In genomic region chr1:153195216-153195615, GRCh38 we compare ENCODE assay signal across 40 cellular contexts. TPM values are rescaled to one million over a fixed set of nuclear protein-coding genes. Genes with fewer than 3 reads are reported as not detected.
"Had no signal": no experiment of that assay in that cellular context is flagged by ENCODE, and none has a peak within 500 bp of the region (broad histone marks: within the 10 kb centered on the region; RNA-seq: fewer than 3 reads in every experiment).

No MANE protein-coding gene starts in this region.

- H3K4me1 ChIP-seq: adrenal gland, ascending aorta, body of pancreas, breast epithelium had no signal

- H3K36me3 ChIP-seq: adrenal gland, ascending aorta, brain microvascular endothelial cell, breast epithelium, cardiac muscle cell had no signal

- H3K27ac ChIP-seq: adrenal gland, ascending aorta, body of pancreas, brain microvascular endothelial cell, breast epithelium, cardiac muscle cell had no signal

- H3K9me3 ChIP-seq: adrenal gland, ascending aorta, body of pancreas, breast epithelium had no signal

- ATAC-seq: activated naive CD4-positive, alpha-beta T cell treated with anti-CD3 and anti-CD28 coated beads, Interleukin-2, amount 50 U/mL, for 72 hours; activated naive CD8-positive, alpha-beta T cell treated with anti-CD3 and anti-CD28 coated beads, Interleukin-2, amount 50 U/mL, for 24 hours; activated T-cell treated with anti-CD3 and anti-CD28 coated beads, Interleukin-2, amount 50 U/mL, for 4 hours; activated T-cell treated with anti-CD3 and anti-CD28 coated beads, Interleukin-2, amount 50 U/mL, for 72 hours; activated T-helper 17 cell treated with anti-CD3 and anti-CD28 coated beads, Interleukin-2, amount 50 U/mL, for 72 hours; body of pancreas had no signal

- DNase-seq: activated effector memory CD4-positive, alpha-beta T cell treated with anti-CD3 and anti-CD28 coated beads, Interleukin-2, amount 50 U/mL, for 16 hours; activated effector memory CD4-positive, alpha-beta T cell treated with Interleukin-2 at 50 U/mL for 16 hours; activated gamma-delta T cell; activated gamma-delta T cell treated with Interleukin-2 at 50 U/mL for 16 hours; activated naive CD4-positive, alpha-beta T cell; activated naive CD4-positive, alpha-beta T cell treated with anti-CD3 and anti-CD28 coated beads for 36 hours; activated naive CD4-positive, alpha-beta T cell treated with anti-CD3 and anti-CD28 coated beads, Interleukin-2, amount 10 ng/mL, durations not matched to agents 7 days and 5 days; activated naive CD4-positive, alpha-beta T cell treated with anti-CD3 and anti-CD28 coated beads, Interleukin-2, amount 50 U/mL, for 16 hours; activated naive CD4-positive, alpha-beta T cell treated with Interleukin-2 at 50 U/mL for 16 hours; activated naive CD8-positive, alpha-beta T cell treated with anti-CD3 and anti-CD28 coated beads for 36 hours; activated naive CD8-positive, alpha-beta T cell treated with anti-CD3 and anti-CD28 coated beads, Interleukin-2, amount 10 ng/mL, durations not matched to agents 7 days and 5 days; activated naive CD8-positive, alpha-beta T cell treated with anti-CD3 and anti-CD28 coated beads, Interleukin-2, amount 50 U/mL, for 24 hours; activated T-cell treated with anti-CD3 and anti-CD28 coated beads, Interleukin-2, amount 50 U/mL, for 1 hour; activated T-cell treated with anti-CD3 and anti-CD28 coated beads, Interleukin-2, amount 50 U/mL, for 24 hours; activated T-cell treated with anti-CD3 and anti-CD28 coated beads, Interleukin-2, amount 50 U/mL, for 4 hours; activated T-cell treated with anti-CD3 and anti-CD28 coated beads, Interleukin-2, amount 50 U/mL, for 48 hours; activated T-cell treated with anti-CD3 and anti-CD28 coated beads, Interleukin-2, amount 50 U/mL, for 72 hours; adrenal gland; amniotic stem cell; amygdala; anterior cingulate cortex; aorta; body of pancreas; brain microvascular endothelial cell; caudate nucleus; central memory CD4-positive, alpha-beta T cell; cerebellar nuclear complex had no signal

- H3K4me3 ChIP-seq: adrenal gland, ascending aorta, body of pancreas, breast epithelium, cardiac muscle cell had no signal

- H3K27me3 ChIP-seq: adrenal gland, ascending aorta, body of pancreas, brain microvascular endothelial cell, cardiac muscle cell had no signal

RNA-seq across cellular contexts. Expression of gene LELP1, which starts 8.0 kb away (rescaled TPM):
- total RNA-seq: activated naive CD4-positive, alpha-beta T cell treated with anti-CD3 and anti-CD28 coated beads for 36 hours; activated naive CD4-positive, alpha-beta T cell treated with anti-CD3 and anti-CD28 coated beads, Interleukin-2, amount 50 U/mL, for 72 hours; activated naive CD8-positive, alpha-beta T cell treated with anti-CD3 and anti-CD28 coated beads for 36 hours; activated naive CD8-positive, alpha-beta T cell treated with anti-CD3 and anti-CD28 coated beads, Interleukin-2, amount 10 ng/mL, durations not matched to agents 7 days and 5 days; activated T-cell treated with anti-CD3 and anti-CD28 coated beads, Interleukin-2, amount 50 U/mL, for 4 hours; activated T-cell treated with anti-CD3 and anti-CD28 coated beads, Interleukin-2, amount 50 U/mL, for 72 hours; activated T-helper 1 cell treated with anti-CD3 and anti-CD28 coated beads, Interleukin-12 subunit alpha, Interleukin-12 subunit beta, Interleukin-2, Interleukin-4 antibody, amounts not matched to agents 30 ng/mL and 10 ng/mL and 1 ng/mL, durations not matched to agents 14 hours and 24 hours and 36 hours; activated T-helper 17 cell treated with anti-CD3 and anti-CD28 coated beads, Interleukin-2, amount 50 U/mL, for 72 hours; activated T-helper 2 cell treated with anti-CD3 and anti-CD28 coated beads, Interferon-gamma antibody, Interleukin-2, Interleukin-4, amounts not matched to agents 10 μg/mL and 5 μg/mL and 100 μg/mL, durations not matched to agents 14 hours and 24 hours and 36 hours; adrenal gland; aorta; ascending aorta; astrocyte; body of pancreas; breast epithelium; bronchial epithelial cell; cardiac muscle cell; cardiac septum; cerebellum; chondrocyte had no signal
- polyA plus RNA-seq: adipose tissue, adrenal gland, aorta, cardiac muscle cell had no signal

RNA-seq across cellular contexts. Expression of gene PRR9, which starts 22.2 kb away (rescaled TPM):
- total RNA-seq: activated naive CD4-positive, alpha-beta T cell treated with anti-CD3 and anti-CD28 coated beads for 36 hours; activated naive CD4-positive, alpha-beta T cell treated with anti-CD3 and anti-CD28 coated beads, Interleukin-2, amount 50 U/mL, for 72 hours; activated naive CD8-positive, alpha-beta T cell treated with anti-CD3 and anti-CD28 coated beads for 36 hours; activated naive CD8-positive, alpha-beta T cell treated with anti-CD3 and anti-CD28 coated beads, Interleukin-2, amount 10 ng/mL, durations not matched to agents 7 days and 5 days; activated T-cell treated with anti-CD3 and anti-CD28 coated beads, Interleukin-2, amount 50 U/mL, for 4 hours; activated T-cell treated with anti-CD3 and anti-CD28 coated beads, Interleukin-2, amount 50 U/mL, for 72 hours; activated T-helper 1 cell treated with anti-CD3 and anti-CD28 coated beads, Interleukin-12 subunit alpha, Interleukin-12 subunit beta, Interleukin-2, Interleukin-4 antibody, amounts not matched to agents 30 ng/mL and 10 ng/mL and 1 ng/mL, durations not matched to agents 14 hours and 24 hours and 36 hours; activated T-helper 17 cell treated with anti-CD3 and anti-CD28 coated beads, Interleukin-2, amount 50 U/mL, for 72 hours; activated T-helper 2 cell treated with anti-CD3 and anti-CD28 coated beads, Interferon-gamma antibody, Interleukin-2, Interleukin-4, amounts not matched to agents 10 μg/mL and 5 μg/mL and 100 μg/mL, durations not matched to agents 14 hours and 24 hours and 36 hours; adrenal gland; aorta; ascending aorta; body of pancreas; breast epithelium; bronchial epithelial cell; cardiac muscle cell; cardiac septum; cerebellum; chondrocyte had no signal
- polyA plus RNA-seq: adrenal gland, aorta, cardiac muscle cell had no signal

RNA-seq across cellular contexts. Expression of gene SPRR2G, which starts 44.5 kb away (rescaled TPM):
- total RNA-seq: activated naive CD4-positive, alpha-beta T cell treated with anti-CD3 and anti-CD28 coated beads for 36 hours; activated naive CD4-positive, alpha-beta T cell treated with anti-CD3 and anti-CD28 coated beads, Interleukin-2, amount 50 U/mL, for 72 hours; activated naive CD8-positive, alpha-beta T cell treated with anti-CD3 and anti-CD28 coated beads for 36 hours; activated naive CD8-positive, alpha-beta T cell treated with anti-CD3 and anti-CD28 coated beads, Interleukin-2, amount 10 ng/mL, durations not matched to agents 7 days and 5 days; activated T-cell treated with anti-CD3 and anti-CD28 coated beads, Interleukin-2, amount 50 U/mL, for 4 hours; activated T-cell treated with anti-CD3 and anti-CD28 coated beads, Interleukin-2, amount 50 U/mL, for 72 hours; activated T-helper 1 cell treated with anti-CD3 and anti-CD28 coated beads, Interleukin-12 subunit alpha, Interleukin-12 subunit beta, Interleukin-2, Interleukin-4 antibody, amounts not matched to agents 30 ng/mL and 10 ng/mL and 1 ng/mL, durations not matched to agents 14 hours and 24 hours and 36 hours; activated T-helper 17 cell treated with anti-CD3 and anti-CD28 coated beads, Interleukin-2, amount 50 U/mL, for 72 hours; activated T-helper 2 cell treated with anti-CD3 and anti-CD28 coated beads, Interferon-gamma antibody, Interleukin-2, Interleukin-4, amounts not matched to agents 10 μg/mL and 5 μg/mL and 100 μg/mL, durations not matched to agents 14 hours and 24 hours and 36 hours; adrenal gland; aorta; ascending aorta; astrocyte; body of pancreas; breast epithelium; bronchial epithelial cell; cardiac muscle cell; cardiac septum; cerebellum; chondrocyte had no signal
- polyA plus RNA-seq: adipose tissue, adrenal gland, aorta, cardiac muscle cell had no signal
